8 cellular contexts compared by ENCODE assay signal in genomic region chr19:14073232-14073924, GRCh38. TPM values are rescaled to one million over a fixed set of nuclear protein-coding genes. Genes with fewer than 3 reads are reported as not detected.
DNase-seq lines count a peak whose midpoint lies in the region; ATAC-seq and TF ChIP-seq lines count a peak whose summit lies in the region.

No MANE protein-coding gene starts in this region.

- H3K36me3 Mint-ChIP-seq in activated naive CD4-positive, alpha-beta T cell treated with anti-CD3 and anti-CD28 coated beads, Interleukin-2, amount 10 ng/mL, durations not matched to agents 7 days and 5 days, result no peaks in the 10 kb centered on the region

- H3K36me3 ChIP-seq in BJ (ENCODE audit: control insufficient read depth, insufficient read depth, low read length) (no peaks in the 10 kb centered on the region), thoracic aorta (no peaks in the 10 kb centered on the region)

- H3K27me3 ChIP-seq in BJ (ENCODE audit: control insufficient read depth, insufficient read depth, low read length), result no peaks in the 10 kb centered on the region
- no peaks in the 10 kb centered on the region for H3K27me3 ChIP-seq in thoracic aorta (replicated peaks; ENCODE audit: insufficient read depth)

- H3K4me3 ChIP-seq in BJ (ENCODE audit: low read depth, low read length) (peak overlapping the region; percentile 63), thoracic aorta (peak overlapping the region; percentile 92)

- TF ChIP-seq CTCF in BJ (IDR thresholded peaks at IDR 0.05; ENCODE audit: insufficient read depth, low read depth, low read length) (peak; percentile 18), thoracic aorta (IDR thresholded peaks at IDR 0.05) (no peak)

- peak overlapping the region; percentile 91 for H3K4me3 Mint-ChIP-seq in activated naive CD4-positive, alpha-beta T cell treated with anti-CD3 and anti-CD28 coated beads, Interleukin-2, amount 10 ng/mL, durations not matched to agents 7 days and 5 days

- peaks cover 59% of the 10 kb centered on the region for H3K27me3 Mint-ChIP-seq in activated naive CD4-positive, alpha-beta T cell treated with anti-CD3 and anti-CD28 coated beads, Interleukin-2, amount 10 ng/mL, durations not matched to agents 7 days and 5 days

- peak overlapping the region; percentile 84 to 95 for H3K27ac ChIP-seq in thoracic aorta

- no peaks in the 10 kb centered on the region for H3K9me3 Mint-ChIP-seq in activated naive CD4-positive, alpha-beta T cell treated with anti-CD3 and anti-CD28 coated beads, Interleukin-2, amount 10 ng/mL, durations not matched to agents 7 days and 5 days

- no peaks in the 10 kb centered on the region for H3K9me3 ChIP-seq in thoracic aorta

- peaks cover 6 to 38% of the 10 kb centered on the region in 2 donors for H3K4me1 ChIP-seq in thoracic aorta (ENCODE audit: control insufficient read depth in 1 of 2, low read depth in 2 of 2)

- DNase-seq in BJ (ENCODE audit: low read depth) (no peak), HUDEP-2 (lab: John Stamatoyannopoulos, UW; ENCODE audit: unreplicated experiment in 76 of 76) (peak in 69 of 76 experiments; percentile 42 to 89 (median 75)), globus pallidus (ENCODE audit: low spot score) (peak; percentile 66), occipital lobe (lab: John Stamatoyannopoulos, UW) (peak; percentile 60), thoracic aorta (ENCODE audit: low spot score) (no peak)
- peak; percentile 81 for DNase-seq in activated naive CD4-positive, alpha-beta T cell treated with anti-CD3 and anti-CD28 coated beads, Interleukin-2, amount 10 ng/mL, durations not matched to agents 7 days and 5 days

- peak; percentile 57 for TF ChIP-seq POLR2A in Raji (IDR thresholded peaks at IDR 0.05; ENCODE audit: insufficient read depth, low read depth, low read length)

- peaks cover 32% of the 10 kb centered on the region for H3K4me1 Mint-ChIP-seq in activated naive CD4-positive, alpha-beta T cell treated with anti-CD3 and anti-CD28 coated beads, Interleukin-2, amount 10 ng/mL, durations not matched to agents 7 days and 5 days

- CTCF ChIA-PET in BJ (lab: Yijun Ruan, JAX), result interaction anchor here (0.6 to 6.0 kb wide), 28 partner anchors 9 to 329 kb away, joined by 3 to 115 read pairs (median 4); partner anchors contain the start of genes ASF1B, DCAF15, IL27RA and NANOS3
- CTCF ChIA-PET in activated naive CD4-positive, alpha-beta T cell treated with anti-CD3 and anti-CD28 coated beads, Interleukin-2, amount 10 ng/mL, durations not matched to agents 7 days and 5 days (lab: Charles Lee), result interaction anchor here (0.9 to 6.7 kb wide), 15 partner anchors 8 to 201 kb away, joined by 3 to 70 read pairs (median 4); partner anchors contain the start of gene ASF1B

- ATAC-seq in GM19025 (IDR thresholded peaks at IDR 0.05; ENCODE audit: low read depth, unreplicated experiment), result peak; percentile 44
- ATAC-seq in thoracic aorta (ENCODE audit: insufficient number of reproducible peaks, low FRiP score, low read depth), result peak; percentile 16

- peak overlapping the region; percentile 85 for H3K27ac Mint-ChIP-seq in activated naive CD4-positive, alpha-beta T cell treated with anti-CD3 and anti-CD28 coated beads, Interleukin-2, amount 10 ng/mL, durations not matched to agents 7 days and 5 days

- POLR2A ChIA-PET in BJ (lab: Charles Lee), result no interaction called here

RNA-seq across cellular contexts. Expression of gene MISP3, which starts 0.8 kb away (rescaled TPM):
- polyA plus RNA-seq in BJ (2011; rRNA removed), result 0.39 and 0.58 TPM in 2 replicates
- not detected in 2 replicates for polyA minus RNA-seq in BJ (2011; rRNA and poly(A)+ RNA removed)
- total RNA-seq in occipital lobe (1.6 TPM), thoracic aorta (1 to 10 TPM; 1.7 to 2.7 TPM)

RNA-seq across cellular contexts. Expression of gene PALM3, which starts 11.5 kb away (rescaled TPM):
- 0.15 and 0.17 TPM in 2 replicates for polyA plus RNA-seq in BJ (2011; rRNA removed)
- 0.14 TPM in 1 of 2 replicates, not detected in the other for polyA minus RNA-seq in BJ (2011; rRNA and poly(A)+ RNA removed)
- total RNA-seq in occipital lobe (3.4 TPM), thoracic aorta (not detected)

RNA-seq across cellular contexts. Expression of gene C19orf67, which starts 12.2 kb away (rescaled TPM):
- polyA plus RNA-seq in BJ (2011; rRNA removed), result not detected in 2 replicates
- polyA minus RNA-seq in BJ (2011; rRNA and poly(A)+ RNA removed), result not detected in 2 replicates
- total RNA-seq in occipital lobe (not detected), thoracic aorta (not detected)

RNA-seq across cellular contexts. Expression of gene SAMD1, which starts 17.2 kb away (rescaled TPM):
- 7.4 and 9.2 TPM in 2 replicates for polyA plus RNA-seq in BJ (2011; rRNA removed)
- polyA minus RNA-seq in BJ (2011; rRNA and poly(A)+ RNA removed), result 7.1 and 7.2 TPM in 2 replicates
- total RNA-seq in occipital lobe, result 37.1 TPM
- 10 to 100 TPM in 1 of 2 donors, 1 to 10 TPM in 1; 8.9 to 27.5 TPM for total RNA-seq in thoracic aorta

RNA-seq across cellular contexts. Expression of gene IL27RA, which starts 41.8 kb away (rescaled TPM):
- polyA plus RNA-seq in BJ (2011; rRNA removed), result 4.4 and 6.6 TPM in 2 replicates
- 1.9 and 3.7 TPM in 2 replicates for polyA minus RNA-seq in BJ (2011; rRNA and poly(A)+ RNA removed)
- total RNA-seq in occipital lobe (7.0 TPM), thoracic aorta (1 to 10 TPM; 1.1 to 5.3 TPM)

Comparison
In these comparisons a context has a peak if more than half of its experiments do, and no peak if none do; other contexts are left out.
1. DNase-seq: peak in HUDEP-2 (69 of 76), activated naive CD4-positive, alpha-beta T cell treated with anti-CD3 and anti-CD28 coated beads, Interleukin-2, amount 10 ng/mL, durations not matched to agents 7 days and 5 days (single experiment), globus pallidus (single experiment) and occipital lobe (single experiment); none in BJ (single experiment) and thoracic aorta (single experiment).